23 cellular contexts compared by ENCODE assay signal in the genomic region with DNA sequence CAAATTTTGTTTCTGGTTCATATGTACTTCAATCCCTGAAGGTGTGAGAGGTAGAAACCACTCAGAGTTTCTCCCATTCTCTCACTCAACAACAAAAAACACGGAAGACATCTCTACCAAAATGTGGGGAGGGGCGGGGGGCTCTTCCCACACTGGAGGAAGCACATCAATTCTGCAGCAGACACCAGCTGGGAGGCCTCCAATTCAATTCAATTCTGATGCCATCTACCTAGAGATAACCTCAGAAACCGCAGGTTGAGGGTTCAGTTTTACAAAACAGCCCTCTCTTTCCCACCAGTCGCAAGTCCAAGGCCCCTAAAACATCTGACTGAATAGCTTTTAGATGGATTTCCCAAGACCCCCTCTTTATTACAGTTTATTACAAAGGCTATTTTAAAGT. TPM values are rescaled to one million over a fixed set of nuclear protein-coding genes. Genes with fewer than 3 reads are reported as not detected.
A peak's percentile ranks its signal among the peaks of the same experiment; 100 is the strongest.
DNase-seq lines count a peak whose midpoint lies in the region; ATAC-seq and TF ChIP-seq lines count a peak whose summit lies in the region.
"Had no signal": no experiment of that assay in that cellular context is flagged by ENCODE, and none has a peak within 500 bp of the region (broad histone marks: within the 10 kb centered on the region; RNA-seq: fewer than 3 reads in every experiment).

No MANE protein-coding gene starts in this region.

- H3K4me3 Mint-ChIP-seq in activated naive CD4-positive, alpha-beta T cell treated with anti-CD3 and anti-CD28 coated beads, Interleukin-2, amount 10 ng/mL, durations not matched to agents 7 days and 5 days: no peak overlapping the region
- no peak overlapping the region for H3K4me3 Mint-ChIP-seq in activated naive CD8-positive, alpha-beta T cell treated with anti-CD3 and anti-CD28 coated beads, Interleukin-2, amount 10 ng/mL, durations not matched to agents 7 days and 5 days
- H3K4me3 Mint-ChIP-seq: activated T-helper 17 cell treated with anti-CD3 and anti-CD28 coated beads, Interleukin-2, amount 50 U/mL, for 72 hours; nephron had no signal

- WGBS in thymus: 21% methylated on average over 4 of the region's 4 CpGs

- ATAC-seq in activated naive CD8-positive, alpha-beta T cell treated with anti-CD3 and anti-CD28 coated beads, Interleukin-2, amount 10 ng/mL, durations not matched to agents 7 days and 5 days (ENCODE audit: low read depth): peak; percentile 5
- ATAC-seq: activated naive CD4-positive, alpha-beta T cell treated with anti-CD3 and anti-CD28 coated beads, Interleukin-2, amount 50 U/mL, for 72 hours; activated T-helper 17 cell treated with anti-CD3 and anti-CD28 coated beads, Interleukin-2, amount 50 U/mL, for 72 hours had no signal

- H3K27me3 Mint-ChIP-seq in activated naive CD4-positive, alpha-beta T cell treated with anti-CD3 and anti-CD28 coated beads, Interleukin-2, amount 10 ng/mL, durations not matched to agents 7 days and 5 days: no peaks in the 10 kb centered on the region
- H3K27me3 Mint-ChIP-seq in activated naive CD8-positive, alpha-beta T cell treated with anti-CD3 and anti-CD28 coated beads, Interleukin-2, amount 10 ng/mL, durations not matched to agents 7 days and 5 days: no peaks in the 10 kb centered on the region
- H3K27me3 Mint-ChIP-seq: activated T-helper 17 cell treated with anti-CD3 and anti-CD28 coated beads, Interleukin-2, amount 50 U/mL, for 72 hours had no signal

- H3F3A ChIP-seq in Loucy (ENCODE audit: low read depth): no peaks in the 10 kb centered on the region; the same call in 1 of the 2 replicates

- no peak overlapping the region for H3K9ac ChIP-seq in Loucy (ENCODE audit: low read depth, low read length, poor library complexity, severe bottlenecking)

- H2AFZ ChIP-seq in Loucy (ENCODE audit: low read length): no peak overlapping the region

- H3K4me1 ChIP-seq in Loucy (ENCODE audit: insufficient read depth, low read length, poor library complexity, severe bottlenecking): peaks cover 25% of the 10 kb centered on the region
- H3K4me1 ChIP-seq in thymus (ENCODE audit: control insufficient read depth, insufficient read depth, low read length): peaks cover 40% of the 10 kb centered on the region
- H3K4me1 ChIP-seq: SJCRH30 had no signal

- POLR2A ChIA-PET in activated naive CD8-positive, alpha-beta T cell treated with anti-CD3 and anti-CD28 coated beads, Interleukin-2, amount 10 ng/mL, durations not matched to agents 7 days and 5 days (lab: Charles Lee): interaction anchor here (0.6 kb wide), 1 partner anchor 382 kb away, joined by 5 read pairs; no protein-coding TSS in a partner anchor

- H3K4me3 ChIP-seq in Loucy (ENCODE audit: low read length, poor library complexity, severe bottlenecking) (no peak overlapping the region), thymus (ENCODE audit: low read length) (peak overlapping the region; percentile 14)
- H3K4me3 ChIP-seq: mucosa of descending colon, SJCRH30 had no signal

- peak overlapping the region; percentile 21 for H3K4me2 ChIP-seq in Loucy (ENCODE audit: low read depth, low read length, poor library complexity, severe bottlenecking)

- H3K4me1 Mint-ChIP-seq in activated naive CD4-positive, alpha-beta T cell treated with anti-CD3 and anti-CD28 coated beads, Interleukin-2, amount 10 ng/mL, durations not matched to agents 7 days and 5 days: peaks cover 33% of the 10 kb centered on the region
- H3K4me1 Mint-ChIP-seq in activated naive CD8-positive, alpha-beta T cell treated with anti-CD3 and anti-CD28 coated beads, Interleukin-2, amount 10 ng/mL, durations not matched to agents 7 days and 5 days: peaks cover 30% of the 10 kb centered on the region

- peaks cover 14% of the 10 kb centered on the region for H3K9me3 Mint-ChIP-seq in activated naive CD4-positive, alpha-beta T cell treated with anti-CD3 and anti-CD28 coated beads, Interleukin-2, amount 10 ng/mL, durations not matched to agents 7 days and 5 days
- peaks cover 9% of the 10 kb centered on the region for H3K9me3 Mint-ChIP-seq in activated naive CD8-positive, alpha-beta T cell treated with anti-CD3 and anti-CD28 coated beads, Interleukin-2, amount 10 ng/mL, durations not matched to agents 7 days and 5 days

- peaks cover 21% of the 10 kb centered on the region for H3K36me3 Mint-ChIP-seq in activated naive CD4-positive, alpha-beta T cell treated with anti-CD3 and anti-CD28 coated beads, Interleukin-2, amount 10 ng/mL, durations not matched to agents 7 days and 5 days
- peaks cover 14% of the 10 kb centered on the region for H3K36me3 Mint-ChIP-seq in activated naive CD8-positive, alpha-beta T cell treated with anti-CD3 and anti-CD28 coated beads, Interleukin-2, amount 10 ng/mL, durations not matched to agents 7 days and 5 days

- no peak for DNase-seq in activated naive CD4-positive, alpha-beta T cell treated with anti-CD3 and anti-CD28 coated beads, Interleukin-2, amount 10 ng/mL, durations not matched to agents 7 days and 5 days
- DNase-seq in activated naive CD4-positive, alpha-beta T cell treated with anti-CD3 and anti-CD28 coated beads, Interleukin-2, amount 50 U/mL, for 16 hours: no peak
- no peak for DNase-seq in activated naive CD8-positive, alpha-beta T cell treated with anti-CD3 and anti-CD28 coated beads, Interleukin-2, amount 10 ng/mL, durations not matched to agents 7 days and 5 days
- DNase-seq in NK-92 (lab: John Stamatoyannopoulos, UW; ENCODE audit: unreplicated experiment): no peak
- DNase-seq in anterior cingulate cortex (lab: John Stamatoyannopoulos, UW): no peak
- DNase-seq in NCI-H2107 (lab: John Stamatoyannopoulos, UW): no peak
- DNase-seq: activated CD4-positive, alpha-beta T cell treated with anti-CD3 and anti-CD28 coated beads, Interleukin-2, amount 50 U/mL, for 4 hours; activated CD4-positive, CD25-positive, alpha-beta regulatory T cell; activated CD8-positive, alpha-beta memory T cell treated with anti-CD3 and anti-CD28 coated beads, Interleukin-2, amount 50 U/mL, for 48 hours; cortex of kidney; DMS 273 treated with DMSO at 0.1 percent for 48 hours; effector memory CD4-positive, alpha-beta T cell; mucosa of descending colon; MV-4-11; NCI-H1436; NCI-H2081; SJCRH30; stimulated activated CD4-positive, alpha-beta T cell treated with anti-CD3 and anti-CD28 coated beads, Interleukin-4, amount 100 ng/mL, for 24 hours had no signal

- CTCF ChIA-PET in activated naive CD4-positive, alpha-beta T cell treated with anti-CD3 and anti-CD28 coated beads, Interleukin-2, amount 10 ng/mL, durations not matched to agents 7 days and 5 days (lab: Charles Lee): interaction anchor here (1.1 to 1.3 kb wide), 2 partner anchors 8 to 20 kb away, joined by 3 read pairs; no protein-coding TSS in a partner anchor

- peak overlapping the region; percentile 38 for H3K27ac ChIP-seq in thymus (ENCODE audit: low read depth)
- H3K27ac ChIP-seq: SJCRH30 had no signal

- H3K36me3 ChIP-seq in Loucy (ENCODE audit: insufficient read depth, low read length) (no peaks in the 10 kb centered on the region), thymus (ENCODE audit: control insufficient read depth, insufficient read depth) (no peaks in the 10 kb centered on the region)
- H3K36me3 ChIP-seq: SJCRH30 had no signal

- H3K9me2 ChIP-seq in Loucy (replicated peaks; ENCODE audit: low read depth, low read length): no peaks in the 10 kb centered on the region

- no peak for TF ChIP-seq CTCF in Loucy (conservative IDR thresholded peaks at IDR 0.05; ENCODE audit: low read length)

- H3K79me2 ChIP-seq in Loucy (ENCODE audit: insufficient read depth, low read length): peaks cover 9% of the 10 kb centered on the region

- peak overlapping the region; percentile 72 for H3K27ac Mint-ChIP-seq in activated naive CD4-positive, alpha-beta T cell treated with anti-CD3 and anti-CD28 coated beads, Interleukin-2, amount 10 ng/mL, durations not matched to agents 7 days and 5 days
- H3K27ac Mint-ChIP-seq in activated naive CD8-positive, alpha-beta T cell treated with anti-CD3 and anti-CD28 coated beads, Interleukin-2, amount 10 ng/mL, durations not matched to agents 7 days and 5 days: peak overlapping the region; percentile 41
- H3K27ac Mint-ChIP-seq: activated naive CD4-positive, alpha-beta T cell treated with anti-CD3 and anti-CD28 coated beads, Interleukin-2, amount 50 U/mL, for 72 hours; activated T-helper 17 cell treated with anti-CD3 and anti-CD28 coated beads, Interleukin-2, amount 50 U/mL, for 72 hours; nephron had no signal

- no peaks in the 10 kb centered on the region for H4K20me1 ChIP-seq in Loucy (ENCODE audit: insufficient read depth, low read length, poor library complexity, severe bottlenecking)

- H3K27me3 ChIP-seq in Loucy (ENCODE audit: insufficient read depth, low read length, poor library complexity, severe bottlenecking) (no peaks in the 10 kb centered on the region), thymus (ENCODE audit: control insufficient read depth, insufficient read depth) (no peaks in the 10 kb centered on the region)
- H3K27me3 ChIP-seq: SJCRH30 had no signal

- H3K9me3 ChIP-seq in Loucy (ENCODE audit: insufficient read depth, low read depth, low read length): peaks cover 6% of the 10 kb centered on the region; the same call in 1 of the 2 replicates
- H3K9me3 ChIP-seq in thymus (ENCODE audit: control insufficient read depth): no peaks in the 10 kb centered on the region

RNA-seq across cellular contexts. Expression of a gene that starts 7.0 kb away (rescaled TPM):
- 10 to 100 TPM; 38.6 to 46.8 TPM for total RNA-seq in activated naive CD8-positive, alpha-beta T cell treated with anti-CD3 and anti-CD28 coated beads, Interleukin-2, amount 10 ng/mL, durations not matched to agents 7 days and 5 days
- polyA plus RNA-seq in thymus: 25.9 TPM

RNA-seq across cellular contexts. Expression of a gene that starts 18.4 kb away (rescaled TPM):
- 10 to 100 TPM; 57.1 to 59.3 TPM for total RNA-seq in activated naive CD8-positive, alpha-beta T cell treated with anti-CD3 and anti-CD28 coated beads, Interleukin-2, amount 10 ng/mL, durations not matched to agents 7 days and 5 days
- polyA plus RNA-seq in thymus: 27.7 TPM
